29 cellular contexts compared by ENCODE assay signal in genomic region chr22:39419096-39419495, GRCh38. TPM values are rescaled to one million over a fixed set of nuclear protein-coding genes. Genes with fewer than 3 reads are reported as not detected.
"Had no signal": no experiment of that assay in that cellular context is flagged by ENCODE, and none has a peak within 500 bp of the region (broad histone marks: within the 10 kb centered on the region; RNA-seq: fewer than 3 reads in every experiment).

No MANE protein-coding gene starts in this region.

- H3K27me3 Mint-ChIP-seq: activated naive CD4-positive, alpha-beta T cell treated with anti-CD3 and anti-CD28 coated beads, Interleukin-2, amount 50 U/mL, for 24 hours; activated T-cell treated with anti-CD3 and anti-CD28 coated beads, Interleukin-2, amount 50 U/mL, for 24 hours; effector memory CD8-positive, alpha-beta T cell; naive thymus-derived CD4-positive, alpha-beta T cell had no signal

- H3K4me1 Mint-ChIP-seq: mesothelial cell of epicardium had no signal

- ATAC-seq: effector memory CD8-positive, alpha-beta T cell; gastrocnemius medialis; left colon; naive thymus-derived CD4-positive, alpha-beta T cell had no signal

- H3K9me3 ChIP-seq: gastrocnemius medialis, right atrium auricular region, thoracic aorta, uterus had no signal

- H3K4me3 Mint-ChIP-seq: activated naive CD4-positive, alpha-beta T cell treated with anti-CD3 and anti-CD28 coated beads, Interleukin-2, amount 50 U/mL, for 24 hours; activated T-cell treated with anti-CD3 and anti-CD28 coated beads, Interleukin-2, amount 50 U/mL, for 24 hours; effector memory CD8-positive, alpha-beta T cell; mesothelial cell of epicardium; naive thymus-derived CD4-positive, alpha-beta T cell; neural progenitor cell had no signal

- H3K9me3 Mint-ChIP-seq: activated naive CD4-positive, alpha-beta T cell treated with anti-CD3 and anti-CD28 coated beads, Interleukin-2, amount 50 U/mL, for 24 hours; activated T-cell treated with anti-CD3 and anti-CD28 coated beads, Interleukin-2, amount 50 U/mL, for 24 hours; effector memory CD8-positive, alpha-beta T cell; mesothelial cell of epicardium; naive thymus-derived CD4-positive, alpha-beta T cell; neural progenitor cell had no signal

- H3K4me1 ChIP-seq: neural progenitor cell, parathyroid adenoma, uterus had no signal

- H3K4me3 ChIP-seq: coronary artery, gastrocnemius medialis, hepatocyte, neural progenitor cell, right atrium auricular region, smooth muscle cell, thoracic aorta, uterus had no signal

- DNase-seq: activated CD4-positive, alpha-beta T cell treated with anti-CD3 and anti-CD28 coated beads for 4 hours; activated CD4-positive, alpha-beta T cell treated with anti-CD3 and anti-CD28 coated beads, Interleukin-2, amount 50 U/mL, for 48 hours; activated CD8-positive, alpha-beta memory T cell treated with anti-CD3 and anti-CD28 coated beads, Interleukin-2, amount 50 U/mL, for 48 hours; activated gamma-delta T cell treated with Interleukin-2 at 50 U/mL for 16 hours; activated T-cell treated with anti-CD3 and anti-CD28 coated beads, Interleukin-2, amount 50 U/mL, for 24 hours; cerebellar nuclear complex; effector memory CD8-positive, alpha-beta T cell; gastrocnemius medialis; glutamatergic neuron; left colon; naive thymus-derived CD4-positive, alpha-beta T cell; occipital lobe; stimulated activated CD4-positive, alpha-beta T cell treated with anti-CD3 and anti-CD28 coated beads, Interleukin-15, amount 100 ng/mL, for 24 hours; stimulated activated CD4-positive, alpha-beta T cell treated with anti-CD3 and anti-CD28 coated beads, Interleukin-2, amount 100 ng/mL, for 24 hours; stimulated activated naive CD4-positive, alpha-beta T cell; T-helper 9 cell; trophoblast cell; uterus had no signal

- H3K36me3 ChIP-seq: neural progenitor cell, uterus had no signal

- H3K27ac ChIP-seq: coronary artery, gastrocnemius medialis, hepatocyte, neural progenitor cell, parathyroid adenoma, right atrium auricular region, thoracic aorta, uterus, VCaP had no signal

- H3K27ac Mint-ChIP-seq: activated naive CD4-positive, alpha-beta T cell treated with anti-CD3 and anti-CD28 coated beads, Interleukin-2, amount 50 U/mL, for 24 hours; mesothelial cell of epicardium; neural progenitor cell had no signal

- H3K27me3 ChIP-seq: gastrocnemius medialis, hepatocyte, neural progenitor cell, right atrium auricular region, uterus had no signal

RNA-seq across cellular contexts. Expression of gene MGAT3, which starts 37.7 kb away (rescaled TPM):
- total RNA-seq: pulmonary artery endothelial cell had no signal
